ENCODE assay signal across 11 cellular contexts in the genomic region with DNA sequence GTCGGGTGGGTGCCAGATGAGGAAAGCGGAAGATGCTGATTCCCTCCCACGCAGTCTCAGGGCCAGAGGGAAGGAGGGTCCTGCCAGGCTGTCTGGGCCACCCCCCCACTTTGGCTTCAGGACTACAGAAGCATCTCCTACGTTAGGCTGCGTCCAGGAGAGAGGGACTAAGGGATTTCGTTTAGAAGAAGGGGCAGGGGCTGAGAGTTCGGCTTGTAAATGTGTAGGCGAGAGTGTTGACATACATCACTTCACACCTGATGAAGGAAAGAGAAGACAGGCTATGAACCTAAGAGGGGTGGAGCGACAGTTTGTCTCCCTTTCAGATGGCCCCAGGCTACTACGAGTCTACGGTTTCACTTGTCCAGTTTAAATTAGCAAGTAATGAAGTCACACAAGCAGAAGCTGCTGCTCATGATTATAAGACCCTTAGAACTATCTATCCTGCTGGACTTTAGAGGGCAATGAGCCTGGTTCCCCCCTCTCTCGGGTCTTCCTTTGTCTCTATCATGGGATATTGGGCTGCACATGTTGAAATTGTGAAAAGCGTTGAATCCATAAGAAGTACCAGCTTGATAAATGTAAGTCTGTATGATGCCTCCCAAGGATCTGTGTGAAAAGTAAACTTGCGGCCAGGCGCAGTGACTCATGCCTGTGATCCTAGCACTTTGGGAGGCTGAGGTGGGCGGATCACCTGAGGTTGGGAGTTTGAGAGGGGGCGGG.
DNase-seq lines count a peak whose midpoint lies in the region; ATAC-seq, FAIRE-seq and TF ChIP-seq lines count a peak whose summit lies in the region.
"Had no signal": no experiment of that assay in that cellular context is flagged by ENCODE, and none has a peak within 500 bp of the region (broad histone marks: within the 10 kb centered on the region; RNA-seq: fewer than 3 reads in every experiment).

No MANE protein-coding gene starts in this region.

- no peaks in the 10 kb centered on the region for H3K27me3 ChIP-seq in dorsolateral prefrontal cortex

- peak overlapping the region; percentile 0 for H3K27ac Mint-ChIP-seq in activated naive CD8-positive, alpha-beta T cell treated with anti-CD3 and anti-CD28 coated beads, Interleukin-2, amount 10 ng/mL, durations not matched to agents 7 days and 5 days
- H3K27ac Mint-ChIP-seq in activated naive CD8-positive, alpha-beta T cell treated with anti-CD3 and anti-CD28 coated beads for 36 hours: no peak overlapping the region

- POLR2A ChIA-PET in activated naive CD8-positive, alpha-beta T cell treated with anti-CD3 and anti-CD28 coated beads, Interleukin-2, amount 10 ng/mL, durations not matched to agents 7 days and 5 days (lab: Charles Lee): no interaction called here

- H3K27me3 Mint-ChIP-seq in activated naive CD8-positive, alpha-beta T cell treated with anti-CD3 and anti-CD28 coated beads, Interleukin-2, amount 10 ng/mL, durations not matched to agents 7 days and 5 days: no peaks in the 10 kb centered on the region
- H3K27me3 Mint-ChIP-seq in activated naive CD8-positive, alpha-beta T cell treated with anti-CD3 and anti-CD28 coated beads for 36 hours: no peaks in the 10 kb centered on the region

- no peak overlapping the region for H3K4me3 Mint-ChIP-seq in activated naive CD8-positive, alpha-beta T cell treated with anti-CD3 and anti-CD28 coated beads, Interleukin-2, amount 10 ng/mL, durations not matched to agents 7 days and 5 days
- H3K4me3 Mint-ChIP-seq in activated naive CD8-positive, alpha-beta T cell treated with anti-CD3 and anti-CD28 coated beads for 36 hours: no peak overlapping the region

- no peak for DNase-seq in activated naive CD8-positive, alpha-beta T cell treated with anti-CD3 and anti-CD28 coated beads, Interleukin-2, amount 10 ng/mL, durations not matched to agents 7 days and 5 days
- DNase-seq in activated naive CD8-positive, alpha-beta T cell treated with anti-CD3 and anti-CD28 coated beads for 36 hours: no peak
- no peak for DNase-seq in dorsolateral prefrontal cortex
- peak; percentile 55 for DNase-seq in mesenteric fat pad (ENCODE audit: low spot score)
- peak; percentile 45 for DNase-seq in urothelium cell line (ENCODE audit: low spot score)
- no peak for DNase-seq in HuH-7.5 (ENCODE audit: low spot score)
- DNase-seq: ACHN; activated CD8-positive, alpha-beta memory T cell treated with anti-CD3 and anti-CD28 coated beads, Interleukin-2, amount 50 U/mL, for 4 hours; SW 1271 had no signal

- intact Hi-C loops in dorsolateral prefrontal cortex (cut with DNase I): loop anchor here in 1 of 2 donors (5.0 kb wide), 1 partner anchor 137 kb away; no protein-coding TSS in a partner anchor

- H3K36me3 Mint-ChIP-seq in activated naive CD8-positive, alpha-beta T cell treated with anti-CD3 and anti-CD28 coated beads, Interleukin-2, amount 10 ng/mL, durations not matched to agents 7 days and 5 days: no peaks in the 10 kb centered on the region
- H3K36me3 Mint-ChIP-seq in activated naive CD8-positive, alpha-beta T cell treated with anti-CD3 and anti-CD28 coated beads for 36 hours: no peaks in the 10 kb centered on the region

- peak; percentile 20 for FAIRE-seq in urothelium cell line (lab: Jason Lieb, UNC)

- H3K4me1 Mint-ChIP-seq in activated naive CD8-positive, alpha-beta T cell treated with anti-CD3 and anti-CD28 coated beads, Interleukin-2, amount 10 ng/mL, durations not matched to agents 7 days and 5 days: peaks cover 1% of the 10 kb centered on the region
- H3K4me1 Mint-ChIP-seq in activated naive CD8-positive, alpha-beta T cell treated with anti-CD3 and anti-CD28 coated beads for 36 hours: no peaks in the 10 kb centered on the region

- no peak overlapping the region for H3K4me3 ChIP-seq in dorsolateral prefrontal cortex

- TF ChIP-seq CTCF in dorsolateral prefrontal cortex (IDR thresholded peaks at IDR 0.05 in 54 of 56, conservative IDR thresholded peaks at IDR 0.05 in 2 of 56; ENCODE audit: low read depth in 1 of 56, partially characterized antibody in 56 of 56): no peak

- H3K27ac ChIP-seq in dorsolateral prefrontal cortex: peak overlapping the region in 53 of 59 donors; percentile 7 to 100 (median 89)

- no peaks in the 10 kb centered on the region for H3K9me3 Mint-ChIP-seq in activated naive CD8-positive, alpha-beta T cell treated with anti-CD3 and anti-CD28 coated beads, Interleukin-2, amount 10 ng/mL, durations not matched to agents 7 days and 5 days
- no peaks in the 10 kb centered on the region for H3K9me3 Mint-ChIP-seq in activated naive CD8-positive, alpha-beta T cell treated with anti-CD3 and anti-CD28 coated beads for 36 hours

- no peak for ATAC-seq in activated naive CD8-positive, alpha-beta T cell treated with anti-CD3 and anti-CD28 coated beads, Interleukin-2, amount 10 ng/mL, durations not matched to agents 7 days and 5 days (ENCODE audit: low read depth)
- no peak for ATAC-seq in GM18858 (IDR thresholded peaks at IDR 0.05; ENCODE audit: unreplicated experiment)
- no peak for ATAC-seq in GM19328 (IDR thresholded peaks at IDR 0.05; ENCODE audit: unreplicated experiment)

Comparison
In these comparisons a context has a peak if more than half of its experiments do, and no peak if none do; other contexts are left out.
1. DNase-seq: peak in mesenteric fat pad (single experiment) and urothelium cell line (single experiment); none in activated naive CD8-positive, alpha-beta T cell treated with anti-CD3 and anti-CD28 coated beads, Interleukin-2, amount 10 ng/mL, durations not matched to agents 7 days and 5 days (single experiment), activated naive CD8-positive, alpha-beta T cell treated with anti-CD3 and anti-CD28 coated beads for 36 hours (single experiment), dorsolateral prefrontal cortex (0 of 10) and HuH-7.5 (single experiment).